ENCODE assay signal across 8 cellular contexts in the genomic region with DNA sequence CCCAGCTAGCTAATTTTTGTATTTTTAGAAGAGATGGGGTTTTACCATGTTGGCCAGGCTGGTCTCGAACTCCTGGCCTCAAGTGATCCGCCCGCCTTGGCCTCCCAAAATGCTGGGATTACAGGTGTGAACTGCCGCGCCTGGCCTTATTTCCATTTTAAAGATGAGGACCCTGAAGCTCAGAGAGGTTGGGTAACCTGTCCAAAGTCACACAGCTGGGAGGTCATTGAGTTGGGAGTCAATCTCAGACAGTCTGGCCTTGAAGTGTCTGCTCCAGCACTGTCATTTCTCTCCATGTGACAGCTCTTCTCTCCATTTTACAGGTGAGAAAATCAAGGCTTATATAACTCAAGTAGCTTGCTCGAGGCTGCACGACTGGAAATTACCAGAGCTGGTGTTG.
DNase-seq lines count a peak whose midpoint lies in the region; ATAC-seq and TF ChIP-seq lines count a peak whose summit lies in the region.
"Not testable (repeated sequence)": the region's sequence is repeated elsewhere in the genome, so short reads cannot be mapped to it uniquely, and the experiment has no call there.

No MANE protein-coding gene starts in this region.

- peak overlapping the region; percentile 84 for H3K27ac Mint-ChIP-seq in CD8-positive, alpha-beta T cell
- H3K27ac Mint-ChIP-seq in T-helper 17 cell (peak overlapping the region; percentile 86), natural killer cell (peak overlapping the region; percentile 84 to 86)
- peak overlapping the region; percentile 22 for H3K27ac Mint-ChIP-seq in activated CD8-positive, alpha-beta T cell treated with anti-CD3 and anti-CD28 coated beads, Interleukin-2, amount 10 ng/mL, durations not matched to agents 7 days and 5 days
- H3K27ac Mint-ChIP-seq in activated naive CD4-positive, alpha-beta T cell treated with anti-CD3 and anti-CD28 coated beads, Interleukin-2, amount 50 U/mL, for 24 hours, result peak overlapping the region; percentile 76

- H3K36me3 ChIP-seq in A673 (ENCODE audit: insufficient read depth, low read length, poor library complexity, severe bottlenecking); CD8-positive, alpha-beta T cell (ENCODE audit: insufficient read depth, low read length); MM.1S (replicated peaks; ENCODE audit: insufficient read depth, low read length); effector memory CD4-positive, alpha-beta T cell (ENCODE audit: control insufficient read depth, insufficient read depth, low read length): not testable (repeated sequence)

- DNase-seq in A673 (ENCODE audit: low spot score); CD8-positive, alpha-beta T cell; MM.1S; T-helper 17 cell; activated CD8-positive, alpha-beta T cell treated with anti-CD3 and anti-CD28 coated beads, Interleukin-2, amount 10 ng/mL, durations not matched to agents 7 days and 5 days; effector memory CD4-positive, alpha-beta T cell; natural killer cell: not testable (repeated sequence)

- H3K4me1 ChIP-seq in A673 (ENCODE audit: insufficient read depth, low read length, poor library complexity, severe bottlenecking) (peaks cover 73% of the 10 kb centered on the region), MM.1S (ENCODE audit: low read length) (peaks cover 26% of the 10 kb centered on the region)
- peaks cover 62% of the 10 kb centered on the region for H3K4me1 ChIP-seq in CD8-positive, alpha-beta T cell (ENCODE audit: insufficient read depth, low read length)
- H3K4me1 ChIP-seq in effector memory CD4-positive, alpha-beta T cell (ENCODE audit: control insufficient read depth, insufficient read depth, low read length, poor library complexity, severe bottlenecking), result peaks cover 27% of the 10 kb centered on the region

- not testable (repeated sequence) for H3K27me3 Mint-ChIP-seq in CD8-positive, alpha-beta T cell (ENCODE audit: low read depth); T-helper 17 cell; activated CD8-positive, alpha-beta T cell treated with anti-CD3 and anti-CD28 coated beads, Interleukin-2, amount 10 ng/mL, durations not matched to agents 7 days and 5 days (ENCODE audit: low read depth); activated naive CD4-positive, alpha-beta T cell treated with anti-CD3 and anti-CD28 coated beads, Interleukin-2, amount 50 U/mL, for 24 hours; natural killer cell (ENCODE audit: low read depth in 2 of 2)

- H3K27ac ChIP-seq in A673 (ENCODE audit: low read depth, low read length, poor library complexity, severe bottlenecking), result peak overlapping the region; percentile 57
- H3K27ac ChIP-seq in CD8-positive, alpha-beta T cell (ENCODE audit: low read depth, low read length), result peak overlapping the region; percentile 23
- H3K27ac ChIP-seq in MM.1S (ENCODE audit: low read length), result peak overlapping the region; percentile 73; the same call in 1 of the 2 replicates
- H3K27ac ChIP-seq in effector memory CD4-positive, alpha-beta T cell (ENCODE audit: insufficient read depth, low read length, poor library complexity, severe bottlenecking), result peak overlapping the region; percentile 55

- H3K9me3 ChIP-seq in A673 (ENCODE audit: low read depth, low read length, poor library complexity, severe bottlenecking); CD8-positive, alpha-beta T cell (ENCODE audit: low read length); MM.1S (replicated peaks; ENCODE audit: insufficient read depth, low read length); T-helper 17 cell (ENCODE audit: control insufficient read depth, low read length, poor library complexity, severe bottlenecking); effector memory CD4-positive, alpha-beta T cell (ENCODE audit: control insufficient read depth, low read length): not testable (repeated sequence)

- not testable (repeated sequence) for TF ChIP-seq CTCF in A673 (conservative IDR thresholded peaks at IDR 0.05; ENCODE audit: low read depth, low read length); CD8-positive, alpha-beta T cell (IDR thresholded peaks at IDR 0.05); MM.1S (IDR thresholded peaks at IDR 0.05; ENCODE audit: low read length); natural killer cell (IDR thresholded peaks at IDR 0.05)

- H3K36me3 Mint-ChIP-seq in CD8-positive, alpha-beta T cell; T-helper 17 cell (ENCODE audit: low read depth); activated CD8-positive, alpha-beta T cell treated with anti-CD3 and anti-CD28 coated beads, Interleukin-2, amount 10 ng/mL, durations not matched to agents 7 days and 5 days (ENCODE audit: low read depth); activated naive CD4-positive, alpha-beta T cell treated with anti-CD3 and anti-CD28 coated beads, Interleukin-2, amount 50 U/mL, for 24 hours; natural killer cell: not testable (repeated sequence)

- POLR2A ChIA-PET in A673 (lab: Charles Lee; ENCODE audit: low non-redundant PET), result not testable (repeated sequence)
- POLR2A ChIA-PET in CD8-positive, alpha-beta T cell (lab: Charles Lee), result interaction anchor here (0.6 to 2.1 kb wide), 10 partner anchors 8 to 211 kb away, joined by 3 to 9 read pairs (median 3); no protein-coding TSS in a partner anchor
- POLR2A ChIA-PET in activated CD8-positive, alpha-beta T cell treated with anti-CD3 and anti-CD28 coated beads, Interleukin-2, amount 10 ng/mL, durations not matched to agents 7 days and 5 days (lab: Charles Lee), result interaction anchor here (0.6 kb wide), 1 partner anchor 21 kb away, joined by 3 read pairs; no protein-coding TSS in a partner anchor

- not testable (repeated sequence) for ATAC-seq in CD8-positive, alpha-beta T cell; T-helper 17 cell; activated CD8-positive, alpha-beta T cell treated with anti-CD3 and anti-CD28 coated beads, Interleukin-2, amount 10 ng/mL, durations not matched to agents 7 days and 5 days; natural killer cell

- CTCF ChIA-PET in A673 (lab: Charles Lee), result interaction anchor here (0.6 kb wide), 2 partner anchors 21 to 280 kb away, joined by 3 to 4 read pairs; no protein-coding TSS in a partner anchor
- CTCF ChIA-PET in CD8-positive, alpha-beta T cell (lab: Charles Lee), result interaction anchor here (0.9 to 15.4 kb wide), 8 partner anchors 12 to 238 kb away, joined by 3 to 335 read pairs (median 10); no protein-coding TSS in a partner anchor
- CTCF ChIA-PET in activated CD8-positive, alpha-beta T cell treated with anti-CD3 and anti-CD28 coated beads, Interleukin-2, amount 10 ng/mL, durations not matched to agents 7 days and 5 days (lab: Charles Lee), result interaction anchor here (1.0 to 13.2 kb wide), 16 partner anchors 9 to 490 kb away, joined by 3 to 341 read pairs (median 4); no protein-coding TSS in a partner anchor

- BruUV-seq in A673 (replicated peaks; lab: Mats Ljungman, UMichigan), result not testable (repeated sequence)

- not testable (repeated sequence) for H3K4me3 ChIP-seq in A673 (ENCODE audit: low read depth, low read length, poor library complexity, severe bottlenecking); CD8-positive, alpha-beta T cell (ENCODE audit: low read depth, low read length); MM.1S (ENCODE audit: low read length); effector memory CD4-positive, alpha-beta T cell (ENCODE audit: insufficient read depth, low read depth, low read length, poor library complexity, severe bottlenecking)

- H3K9ac ChIP-seq in MM.1S (ENCODE audit: low read length), result not testable (repeated sequence)

- H3K27me3 ChIP-seq in A673 (replicated peaks; ENCODE audit: insufficient read depth, low read depth, low read length, poor library complexity); CD8-positive, alpha-beta T cell (ENCODE audit: insufficient read depth, low read length); MM.1S (replicated peaks; ENCODE audit: insufficient read depth, low read length); effector memory CD4-positive, alpha-beta T cell (replicated peaks; ENCODE audit: control insufficient read depth, insufficient read depth, low read length, poor library complexity, severe bottlenecking): not testable (repeated sequence)

- not testable (repeated sequence) for H2AFZ ChIP-seq in MM.1S (ENCODE audit: low read length)

- H3K4me2 ChIP-seq in MM.1S (ENCODE audit: low read depth, low read length), result not testable (repeated sequence)

- H3K4me1 Mint-ChIP-seq in CD8-positive, alpha-beta T cell (ENCODE audit: low read depth), result peaks cover 63% of the 10 kb centered on the region
- H3K4me1 Mint-ChIP-seq in T-helper 17 cell (peaks cover 45% of the 10 kb centered on the region), natural killer cell (peaks cover 70 to 72% of the 10 kb centered on the region in 2 donors)
- H3K4me1 Mint-ChIP-seq in activated CD8-positive, alpha-beta T cell treated with anti-CD3 and anti-CD28 coated beads, Interleukin-2, amount 10 ng/mL, durations not matched to agents 7 days and 5 days (ENCODE audit: low read depth), result peaks cover 53% of the 10 kb centered on the region
- H3K4me1 Mint-ChIP-seq in activated naive CD4-positive, alpha-beta T cell treated with anti-CD3 and anti-CD28 coated beads, Interleukin-2, amount 50 U/mL, for 24 hours, result peaks cover 56% of the 10 kb centered on the region

- H3F3A ChIP-seq in MM.1S (ENCODE audit: insufficient read depth, low read length), result not testable (repeated sequence)

- not testable (repeated sequence) for H3K9me2 ChIP-seq in MM.1S (replicated peaks; ENCODE audit: insufficient read depth, low read length)

- H3K79me2 ChIP-seq in MM.1S (ENCODE audit: low read length), result not testable (repeated sequence)

- intact Hi-C loops in A673 (cut with micrococcal nuclease; ENCODE audit: unreplicated experiment), result loop anchor here (5.0 kb wide), 2 partner anchors 63 to 113 kb away; no protein-coding TSS in a partner anchor
- intact Hi-C loops in CD8-positive, alpha-beta T cell (cut with DNase I, micrococcal nuclease), result loop anchor here (1.0 to 5.0 kb wide), 4 partner anchors 21 to 458 kb away; a partner anchor contains a TSS
- intact Hi-C loops in natural killer cell (cut with micrococcal nuclease), result not testable (repeated sequence)

- not testable (repeated sequence) for H3K9me3 Mint-ChIP-seq in CD8-positive, alpha-beta T cell; activated CD8-positive, alpha-beta T cell treated with anti-CD3 and anti-CD28 coated beads, Interleukin-2, amount 10 ng/mL, durations not matched to agents 7 days and 5 days (ENCODE audit: insufficient read depth); activated naive CD4-positive, alpha-beta T cell treated with anti-CD3 and anti-CD28 coated beads, Interleukin-2, amount 50 U/mL, for 24 hours; natural killer cell

- H3K4me3 Mint-ChIP-seq in CD8-positive, alpha-beta T cell; T-helper 17 cell; activated CD8-positive, alpha-beta T cell treated with anti-CD3 and anti-CD28 coated beads, Interleukin-2, amount 10 ng/mL, durations not matched to agents 7 days and 5 days; activated naive CD4-positive, alpha-beta T cell treated with anti-CD3 and anti-CD28 coated beads, Interleukin-2, amount 50 U/mL, for 24 hours: not testable (repeated sequence)
- H3K4me3 Mint-ChIP-seq in natural killer cell, result peak overlapping the region; percentile 17

- not testable (repeated sequence) for H4K20me1 ChIP-seq in MM.1S (ENCODE audit: insufficient read depth, low read length)

Comparison
In these comparisons a context has a peak if more than half of its experiments do, and no peak if none do; other contexts are left out.
1. H3K27ac ChIP-seq: peak in every context shown above with its lines; median percentile 73 in MM.1S; 57 in A673; 55 in effector memory CD4-positive, alpha-beta T cell; 23 in CD8-positive, alpha-beta T cell.
2. H3K27ac Mint-ChIP-seq: peak in every context shown above with its lines; median percentile 86 in T-helper 17 cell; 85 in natural killer cell; 84 in CD8-positive, alpha-beta T cell; 76 in activated naive CD4-positive, alpha-beta T cell treated with anti-CD3 and anti-CD28 coated beads, Interleukin-2, amount 50 U/mL, for 24 hours; 22 in activated CD8-positive, alpha-beta T cell treated with anti-CD3 and anti-CD28 coated beads, Interleukin-2, amount 10 ng/mL, durations not matched to agents 7 days and 5 days.